Comparison of ENCODE assay signal across 20 cellular contexts in the genomic region with DNA sequence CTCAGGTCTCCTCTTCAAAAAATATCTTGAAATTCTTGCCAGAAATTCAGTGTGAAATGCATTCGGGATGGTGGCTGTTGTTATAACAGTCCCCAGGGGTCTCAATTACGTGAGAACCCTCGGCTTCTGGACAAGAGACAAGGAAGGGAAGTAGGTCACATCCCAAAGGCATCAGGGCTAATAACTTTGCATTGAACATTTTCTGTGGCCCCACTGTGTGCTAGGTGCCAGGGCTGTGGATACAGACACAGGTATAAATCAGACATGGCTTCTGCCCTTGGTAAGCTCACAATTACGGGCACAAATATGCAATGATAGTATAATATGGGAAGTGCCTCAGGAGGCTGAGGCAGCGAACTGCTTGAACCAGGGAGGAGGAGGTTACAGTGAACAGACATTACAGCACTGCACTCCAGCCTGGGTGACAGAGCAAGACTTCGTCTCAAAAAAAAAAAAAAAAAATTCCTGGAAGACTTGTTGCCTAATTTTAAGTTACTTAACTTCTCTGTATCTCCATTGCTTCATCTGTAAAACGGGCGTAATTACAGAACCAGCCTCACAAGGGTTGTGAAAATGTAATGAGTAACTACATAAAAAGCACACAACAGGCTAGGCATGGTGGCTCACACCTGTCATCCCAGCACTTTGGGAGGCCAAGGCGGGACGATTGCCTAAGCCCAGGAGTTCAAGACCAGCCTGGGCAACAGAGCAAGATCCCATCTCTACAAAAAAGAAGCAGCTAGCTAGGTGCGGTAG. TPM values are rescaled to one million over a fixed set of nuclear protein-coding genes. Genes with fewer than 3 reads are reported as not detected.
A peak's percentile ranks its signal among the peaks of the same experiment; 100 is the strongest.
DNase-seq lines count a peak whose midpoint lies in the region; ATAC-seq and TF ChIP-seq lines count a peak whose summit lies in the region.
"Had no signal": no experiment of that assay in that cellular context is flagged by ENCODE, and none has a peak within 500 bp of the region (broad histone marks: within the 10 kb centered on the region; RNA-seq: fewer than 3 reads in every experiment).

No MANE protein-coding gene starts in this region.

- TF ChIP-seq POLR2A in NB4 (IDR thresholded peaks at IDR 0.05; ENCODE audit: extremely low read depth, insufficient read length) = no peak
- TF ChIP-seq POLR2A in GM18505 (IDR thresholded peaks at IDR 0.05; ENCODE audit: borderline replicate concordance, extremely low read depth, insufficient read depth, insufficient read length) = no peak

- H3K27me3 ChIP-seq in DND-41 (ENCODE audit: insufficient read depth, low read length, poor library complexity) = no peaks in the 10 kb centered on the region
- no peaks in the 10 kb centered on the region for H3K27me3 ChIP-seq in naive thymus-derived CD4-positive, alpha-beta T cell (ENCODE audit: control insufficient read depth in 2 of 2, insufficient read depth in 2 of 2, low read length in 2 of 2)
- H3K27me3 ChIP-seq in CD8-positive, alpha-beta memory T cell (ENCODE audit: insufficient read depth, low read length, poor library complexity, severe bottlenecking) = no peaks in the 10 kb centered on the region
- H3K27me3 ChIP-seq: testis had no signal

- CTCF ChIA-PET in naive thymus-derived CD4-positive, alpha-beta T cell (lab: Charles Lee) = no interaction called here
- CTCF ChIA-PET in CD8-positive, alpha-beta memory T cell (lab: Charles Lee) = interaction anchor here (1.4 to 1.8 kb wide), 2 partner anchors 10 to 144 kb away, joined by 3 to 5 read pairs; no protein-coding TSS in a partner anchor

- H3K4me2 ChIP-seq in DND-41 (ENCODE audit: insufficient read depth, low read length) = no peak overlapping the region

- H3K79me2 ChIP-seq in DND-41 (ENCODE audit: insufficient read depth, low read length) = peaks cover 24% of the 10 kb centered on the region

- no peak for ATAC-seq in DND-41 (ENCODE audit: insufficient read depth, low read depth)
- peak; percentile 8 for ATAC-seq in naive thymus-derived CD4-positive, alpha-beta T cell
- ATAC-seq in GM18505 (IDR thresholded peaks at IDR 0.05; ENCODE audit: unreplicated experiment) = no peak
- ATAC-seq in HG03045 (IDR thresholded peaks at IDR 0.05; ENCODE audit: unreplicated experiment) = no peak
- ATAC-seq: GM12878, Panc1 had no signal

- peak overlapping the region in 1 of 10 donors; percentile 20 for H3K4me3 Mint-ChIP-seq in naive thymus-derived CD4-positive, alpha-beta T cell
- H3K4me3 Mint-ChIP-seq in CD8-positive, alpha-beta memory T cell = peak overlapping the region in 2 of 7 donors; percentile 19 to 98
- H3K4me3 Mint-ChIP-seq: activated CD4-positive, alpha-beta memory T cell treated with anti-CD3 and anti-CD28 coated beads, Interleukin-2, amount 10 ng/mL, durations not matched to agents 7 days and 5 days; activated T-cell treated with anti-CD3 and anti-CD28 coated beads, Interleukin-2, amount 50 U/mL, for 24 hours had no signal

- POLR2A ChIA-PET in naive thymus-derived CD4-positive, alpha-beta T cell (lab: Charles Lee) = interaction anchor here (0.6 to 3.9 kb wide), 5 partner anchors 38 to 136 kb away, joined by 3 to 52 read pairs (median 4); a partner anchor contains a TSS
- POLR2A ChIA-PET in CD8-positive, alpha-beta memory T cell (lab: Charles Lee) = interaction anchor here (0.7 kb wide), 1 partner anchor 473 kb away, joined by 3 read pairs; no protein-coding TSS in a partner anchor

- DNase-seq in DND-41 (no peak), NB4 (ENCODE audit: low read depth) (peak; percentile 64), amniotic epithelial cell (ENCODE audit: low read depth) (peak; percentile 43), middle frontal gyrus (ENCODE audit: extremely low spot score, low spot score) (no peak)
- no peak for DNase-seq in naive thymus-derived CD4-positive, alpha-beta T cell
- DNase-seq in CD8-positive, alpha-beta memory T cell = no peak
- DNase-seq: activated CD4-positive, alpha-beta memory T cell treated with anti-CD3 and anti-CD28 coated beads, Interleukin-2, amount 10 ng/mL, durations not matched to agents 7 days and 5 days; activated naive CD4-positive, alpha-beta T cell treated with anti-CD3 and anti-CD28 coated beads, Interleukin-2, amount 50 U/mL, for 16 hours; activated T-cell treated with anti-CD3 and anti-CD28 coated beads, Interleukin-2, amount 50 U/mL, for 24 hours; Calu3; foreskin melanocyte; GOT3; NCI-H2029 treated with DMSO at 0.1 percent for 48 hours; posterior cingulate gyrus; small intestine; testis had no signal

- no peaks in the 10 kb centered on the region for H3K9me3 ChIP-seq in DND-41 (ENCODE audit: insufficient read depth, low read length, severe bottlenecking)
- no peaks in the 10 kb centered on the region for H3K9me3 ChIP-seq in naive thymus-derived CD4-positive, alpha-beta T cell (ENCODE audit: control insufficient read depth in 2 of 3, low read length in 3 of 3)
- H3K9me3 ChIP-seq in CD8-positive, alpha-beta memory T cell (ENCODE audit: low read length) = no peaks in the 10 kb centered on the region
- H3K9me3 ChIP-seq: testis had no signal

- no peak overlapping the region for H3K4me3 ChIP-seq in DND-41 (ENCODE audit: low read depth in 1 of 2, low read length in 2 of 2)
- H3K4me3 ChIP-seq in NB4 (ENCODE audit: low read depth, low read length) = no peak overlapping the region
- H3K4me3 ChIP-seq in naive thymus-derived CD4-positive, alpha-beta T cell (ENCODE audit: low read length) = no peak overlapping the region
- H3K4me3 ChIP-seq in CD8-positive, alpha-beta memory T cell (ENCODE audit: low read length) = no peak overlapping the region
- H3K4me3 ChIP-seq: GM12878, testis had no signal

- H3K36me3 Mint-ChIP-seq in naive thymus-derived CD4-positive, alpha-beta T cell = peaks cover 0 to 8% (median 2%) of the 10 kb centered on the region in 5 donors
- H3K36me3 Mint-ChIP-seq in CD8-positive, alpha-beta memory T cell = peaks cover 0 to 24% (median 0%) of the 10 kb centered on the region in 3 donors

- H3K27ac ChIP-seq in DND-41 (ENCODE audit: low read length) = no peak overlapping the region
- H3K27ac ChIP-seq in naive thymus-derived CD4-positive, alpha-beta T cell (ENCODE audit: low read depth, low read length) = no peak overlapping the region
- no peak overlapping the region for H3K27ac ChIP-seq in CD8-positive, alpha-beta memory T cell (ENCODE audit: low read depth, low read length)
- H3K27ac ChIP-seq: testis had no signal

- peaks cover 0 to 5% (median 0%) of the 10 kb centered on the region in 11 donors for H3K9me3 Mint-ChIP-seq in naive thymus-derived CD4-positive, alpha-beta T cell
- no peaks in the 10 kb centered on the region for H3K9me3 Mint-ChIP-seq in CD8-positive, alpha-beta memory T cell
- H3K9me3 Mint-ChIP-seq: activated CD4-positive, alpha-beta memory T cell treated with anti-CD3 and anti-CD28 coated beads, Interleukin-2, amount 10 ng/mL, durations not matched to agents 7 days and 5 days; activated T-cell treated with anti-CD3 and anti-CD28 coated beads, Interleukin-2, amount 50 U/mL, for 24 hours had no signal

- peak overlapping the region in 4 of 9 donors; percentile 21 to 65 (median 44) for H3K27ac Mint-ChIP-seq in naive thymus-derived CD4-positive, alpha-beta T cell
- no peak overlapping the region for H3K27ac Mint-ChIP-seq in CD8-positive, alpha-beta memory T cell
- H3K27ac Mint-ChIP-seq: activated CD4-positive, alpha-beta memory T cell treated with anti-CD3 and anti-CD28 coated beads, Interleukin-2, amount 10 ng/mL, durations not matched to agents 7 days and 5 days; activated T-cell treated with anti-CD3 and anti-CD28 coated beads, Interleukin-2, amount 50 U/mL, for 24 hours had no signal

- H2AFZ ChIP-seq in DND-41 (ENCODE audit: low read depth, low read length) = 0 out of 2 replicates have a peak overlapping the region, but pooled peaks have one; percentile 30

- TF ChIP-seq CTCF in DND-41 (IDR thresholded peaks at IDR 0.05; ENCODE audit: borderline replicate concordance, extremely low read depth, low read length, poor library complexity, severe bottlenecking) = no peak
- no peak for TF ChIP-seq CTCF in NB4 (IDR thresholded peaks at IDR 0.05; ENCODE audit: low read depth, low read length)

- H3K4me1 Mint-ChIP-seq in naive thymus-derived CD4-positive, alpha-beta T cell = peaks cover 25 to 31% (median 28%) of the 10 kb centered on the region in 7 donors
- H3K4me1 Mint-ChIP-seq in CD8-positive, alpha-beta memory T cell = peaks cover 23 to 30% (median 29%) of the 10 kb centered on the region in 3 donors

- H3K9ac ChIP-seq in DND-41 (ENCODE audit: low read depth, low read length) = no peak overlapping the region

- H3K36me3 ChIP-seq in DND-41 (ENCODE audit: insufficient read depth, low read length) = peaks cover 11% of the 10 kb centered on the region
- H3K36me3 ChIP-seq in naive thymus-derived CD4-positive, alpha-beta T cell (ENCODE audit: control insufficient read depth in 2 of 3, insufficient read depth in 3 of 3, low read length in 3 of 3) = peaks cover under 1 to 6% (median 2%) of the 10 kb centered on the region in 3 experiments
- H3K36me3 ChIP-seq in CD8-positive, alpha-beta memory T cell (ENCODE audit: insufficient read depth, low read length) = peaks cover 2% of the 10 kb centered on the region

- peaks cover 23% of the 10 kb centered on the region for H3K4me1 ChIP-seq in DND-41 (ENCODE audit: insufficient read depth, low read length)
- H3K4me1 ChIP-seq in naive thymus-derived CD4-positive, alpha-beta T cell (ENCODE audit: control insufficient read depth in 2 of 2, insufficient read depth in 2 of 2, low read length in 2 of 2) = peaks cover 16 to 20% of the 10 kb centered on the region in 2 donors
- peaks cover 22% of the 10 kb centered on the region for H3K4me1 ChIP-seq in CD8-positive, alpha-beta memory T cell (ENCODE audit: insufficient read depth, low read length)

- intact Hi-C loops in naive thymus-derived CD4-positive, alpha-beta T cell (cut with micrococcal nuclease) = loop anchor here (5.0 to 10.0 kb wide), 5 partner anchors 131 to 804 kb away; a partner anchor contains a TSS

- no peaks in the 10 kb centered on the region for H4K20me1 ChIP-seq in DND-41 (ENCODE audit: insufficient read depth, low read length)

- H3K27me3 Mint-ChIP-seq in naive thymus-derived CD4-positive, alpha-beta T cell = no peaks in the 10 kb centered on the region
- no peaks in the 10 kb centered on the region for H3K27me3 Mint-ChIP-seq in CD8-positive, alpha-beta memory T cell
- H3K27me3 Mint-ChIP-seq: activated CD4-positive, alpha-beta memory T cell treated with anti-CD3 and anti-CD28 coated beads, Interleukin-2, amount 10 ng/mL, durations not matched to agents 7 days and 5 days; activated T-cell treated with anti-CD3 and anti-CD28 coated beads, Interleukin-2, amount 50 U/mL, for 24 hours had no signal

RNA-seq across cellular contexts. Expression of a gene that starts 2.5 kb away (rescaled TPM):
- total RNA-seq in naive thymus-derived CD4-positive, alpha-beta T cell = 10 to 100 TPM; 36.2 to 95.1 (median 47.8) TPM
- polyA plus RNA-seq in naive thymus-derived CD4-positive, alpha-beta T cell = 100 to 1,000 TPM; 107 to 124 TPM
- total RNA-seq in CD8-positive, alpha-beta memory T cell = 10 to 100 TPM; 39.8 to 44.6 TPM
- 108 TPM for polyA plus RNA-seq in CD8-positive, alpha-beta memory T cell

RNA-seq across cellular contexts. Expression of a gene that starts 38.7 kb away (rescaled TPM):
- total RNA-seq in naive thymus-derived CD4-positive, alpha-beta T cell = 10 to 100 TPM; 45.9 to 72.3 (median 69.7) TPM
- polyA plus RNA-seq in naive thymus-derived CD4-positive, alpha-beta T cell = 10 to 100 TPM; 41.6 to 69.2 TPM
- 10 to 100 TPM; 40.7 to 41.6 TPM for total RNA-seq in CD8-positive, alpha-beta memory T cell
- 61.4 TPM for polyA plus RNA-seq in CD8-positive, alpha-beta memory T cell

Comparison
In these comparisons a context has a peak if more than half of its experiments do, and no peak if none do; other contexts are left out.
1. DNase-seq: peak in NB4 (single experiment) and amniotic epithelial cell (single experiment); none in DND-41 (single experiment), naive thymus-derived CD4-positive, alpha-beta T cell (0 of 9), middle frontal gyrus (single experiment) and CD8-positive, alpha-beta memory T cell (0 of 5).